13 cellular contexts compared by ENCODE assay signal in genomic region chrX:44908198-44908597, GRCh38. TPM values are rescaled to one million over a fixed set of nuclear protein-coding genes. Genes with fewer than 3 reads are reported as not detected.
DNase-seq lines count a peak whose midpoint lies in the region; TF ChIP-seq lines count a peak whose summit lies in the region.
"Had no signal": no experiment of that assay in that cellular context is flagged by ENCODE, and none has a peak within 500 bp of the region (broad histone marks: within the 10 kb centered on the region; RNA-seq: fewer than 3 reads in every experiment).

No MANE protein-coding gene starts in this region.

- dilution Hi-C loops in mammary epithelial cell (cut with HindIII; ENCODE audit: low sequenced_read_pairs), result no loop called here

- H3K4me3 ChIP-seq in MG63, result no peak overlapping the region
- no peak overlapping the region for H3K4me3 ChIP-seq in mammary epithelial cell (replicated peaks in 1 of 3; ENCODE audit: insufficient read depth in 1 of 3, low read depth in 2 of 3, low read length in 3 of 3)
- no peak overlapping the region for H3K4me3 ChIP-seq in neutrophil (ENCODE audit: low read depth in 1 of 2, low read length in 1 of 2)
- H3K4me3 ChIP-seq: SK-N-MC had no signal

- no peak overlapping the region for H2AFZ ChIP-seq in mammary epithelial cell (ENCODE audit: low read depth, low read length)

- WGBS in mammary epithelial cell (ENCODE audit: low coverage, missing lambda C conversion rate), result 31% methylated on average over 3 of the region's 3 CpGs

- intact Hi-C loops in mammary epithelial cell (cut with micrococcal nuclease), result no loop called here

- H3K4me2 ChIP-seq in mammary epithelial cell (ENCODE audit: insufficient read depth, low read depth, low read length), result peak overlapping the region; percentile 10

- H3K36me3 ChIP-seq in MG63 (no peaks in the 10 kb centered on the region), mammary epithelial cell (ENCODE audit: insufficient read depth, low read length) (no peaks in the 10 kb centered on the region), neutrophil (no peaks in the 10 kb centered on the region)

- H3K4me1 ChIP-seq in mammary epithelial cell (ENCODE audit: insufficient read depth, low read length), result peaks cover 16% of the 10 kb centered on the region
- H3K4me1 ChIP-seq in neutrophil (ENCODE audit: control insufficient read depth in 1 of 2, insufficient read depth in 1 of 2, low read depth in 1 of 2, low read length in 1 of 2), result peaks cover 28 to 66% of the 10 kb centered on the region in 2 experiments

- CTCF ChIA-PET in mammary epithelial cell (lab: Charles Lee; ENCODE audit: low non-redundant PET), result no interaction called here

- no peaks in the 10 kb centered on the region for H3K9me3 ChIP-seq in MG63
- H3K9me3 ChIP-seq in mammary epithelial cell (replicated peaks; ENCODE audit: insufficient read depth, low read length), result no peaks in the 10 kb centered on the region
- H3K9me3 ChIP-seq in neutrophil, result no peaks in the 10 kb centered on the region

- in situ Hi-C loops in mammary epithelial cell (cut with MboI; ENCODE audit: low sequenced_read_pairs in 2 of 2), result no loop called here

- H3K27me3 ChIP-seq in MG63, result no peaks in the 10 kb centered on the region
- no peaks in the 10 kb centered on the region for H3K27me3 ChIP-seq in mammary epithelial cell (ENCODE audit: insufficient read depth, low read length)
- H3K27me3 ChIP-seq in neutrophil, result no peaks in the 10 kb centered on the region

- TF ChIP-seq CTCF in mammary epithelial cell (conservative IDR thresholded peaks at IDR 0.05 in 1 of 2, IDR thresholded peaks at IDR 0.05 in 1 of 2; ENCODE audit: extremely low read depth in 1 of 2, insufficient read depth in 1 of 2, low read depth in 1 of 2, low read length in 2 of 2) (no peak), neutrophil (IDR thresholded peaks at IDR 0.05) (no peak)

- H3K9ac ChIP-seq in mammary epithelial cell (ENCODE audit: insufficient read depth, low read length), result no peak overlapping the region

- no TSS peak for BruUV-seq in mammary epithelial cell (replicated peaks; lab: Mats Ljungman, UMichigan)

- no peaks in the 10 kb centered on the region for H4K20me1 ChIP-seq in mammary epithelial cell (ENCODE audit: insufficient read depth, low read length)

- peaks cover 88% of the 10 kb centered on the region for H3K79me2 ChIP-seq in mammary epithelial cell (ENCODE audit: insufficient read depth, low read length)

- DNase-seq in NK-92 treated with Interleukin-12 subunit alpha and Interleukin-12 subunit beta, amount 100 ng/mL, for 24 hours (lab: John Stamatoyannopoulos, UW), result peak; percentile 0
- no peak for DNase-seq in NK-92 (lab: John Stamatoyannopoulos, UW; ENCODE audit: unreplicated experiment)
- peak; percentile 13 for DNase-seq in MG63
- DNase-seq in mammary epithelial cell, result no peak
- DNase-seq in AG08396 (ENCODE audit: low spot score), result no peak
- DNase-seq in C1 segment of cervical spinal cord (lab: John Stamatoyannopoulos, UW), result no peak
- DNase-seq in CD1c-positive myeloid dendritic cell (ENCODE audit: extremely low spot score), result no peak
- DNase-seq: DND-41, midbrain, NCI-H1417, NCI-H526 treated with DMSO at 0.1 percent for 48 hours had no signal

- H3K27ac ChIP-seq in mammary epithelial cell (ENCODE audit: insufficient read depth, low read depth, low read length) (no peak overlapping the region), neutrophil (peak overlapping the region; percentile 77)
- H3K27ac ChIP-seq: SK-N-MC had no signal

RNA-seq across cellular contexts. Expression of gene KDM6A, which starts 35.2 kb away (rescaled TPM):
- 9.3 and 9.6 TPM in 2 replicates for total RNA-seq in MG63 (2014; rRNA removed; shearing (Covaris generic); ENCODE audit: low replicate concordance)
- 10 to 100 TPM; 45.4 to 46.8 TPM for total RNA-seq in mammary epithelial cell
- 18.9 TPM for polyA plus RNA-seq in mammary epithelial cell
- polyA minus RNA-seq in mammary epithelial cell, result 47.4 TPM

Comparison
In these comparisons a context has a peak if more than half of its experiments do, and no peak if none do; other contexts are left out.
1. DNase-seq: peak in NK-92 treated with Interleukin-12 subunit alpha and Interleukin-12 subunit beta, amount 100 ng/mL, for 24 hours (single experiment) and MG63 (single experiment); none in NK-92 (single experiment), mammary epithelial cell (single experiment), AG08396 (single experiment), C1 segment of cervical spinal cord (0 of 14) and CD1c-positive myeloid dendritic cell (single experiment).